ENCODE assay signal across 10 cellular contexts in genomic region chr11:74492084-74492483, GRCh38. TPM values are rescaled to one million over a fixed set of nuclear protein-coding genes. Genes with fewer than 3 reads are reported as not detected.
DNase-seq lines count a peak whose midpoint lies in the region; ATAC-seq and TF ChIP-seq lines count a peak whose summit lies in the region.
"Had no signal": no experiment of that assay in that cellular context is flagged by ENCODE, and none has a peak within 500 bp of the region (broad histone marks: within the 10 kb centered on the region; RNA-seq: fewer than 3 reads in every experiment).

No MANE protein-coding gene starts in this region.

- H3K9ac ChIP-seq in skeletal muscle satellite cell (ENCODE audit: low read depth, low read length), result peak overlapping the region; percentile 92

- peaks cover 22% of the 10 kb centered on the region for H3K4me1 Mint-ChIP-seq in activated CD4-positive, alpha-beta T cell treated with anti-CD3 and anti-CD28 coated beads, Interleukin-2, amount 10 ng/mL, durations not matched to agents 7 days and 5 days
- peaks cover 13% of the 10 kb centered on the region for H3K4me1 Mint-ChIP-seq in chondrocyte (ENCODE audit: low read depth)

- H3K36me3 ChIP-seq in OCI-LY7 (ENCODE audit: insufficient read depth, low read length) (0 out of 2 replicates have a peak, but pooled peaks cover 7% of the 10 kb centered on the region), skeletal muscle satellite cell (ENCODE audit: insufficient read depth, low read length) (no peaks in the 10 kb centered on the region)

- H4K20me1 ChIP-seq in OCI-LY7 (ENCODE audit: insufficient read depth, low read length), result no peaks in the 10 kb centered on the region

- CTCF ChIA-PET in activated CD4-positive, alpha-beta T cell treated with anti-CD3 and anti-CD28 coated beads, Interleukin-2, amount 10 ng/mL, durations not matched to agents 7 days and 5 days (lab: Charles Lee), result interaction anchor here (0.7 to 1.1 kb wide), 2 partner anchors 17 to 876 kb away, joined by 3 to 4 read pairs; no protein-coding TSS in a partner anchor
- CTCF ChIA-PET in OCI-LY7 (lab: Charles Lee; ENCODE audit: unreplicated experiment), result no interaction called here

- H3K9me2 ChIP-seq in OCI-LY7 (ENCODE audit: insufficient read depth, low read length), result no peaks in the 10 kb centered on the region

- H3K9me3 Mint-ChIP-seq in activated CD4-positive, alpha-beta T cell treated with anti-CD3 and anti-CD28 coated beads, Interleukin-2, amount 10 ng/mL, durations not matched to agents 7 days and 5 days, result no peaks in the 10 kb centered on the region
- H3K9me3 Mint-ChIP-seq in chondrocyte (ENCODE audit: low read depth), result peaks cover 9% of the 10 kb centered on the region

- H3K4me3 Mint-ChIP-seq in activated CD4-positive, alpha-beta T cell treated with anti-CD3 and anti-CD28 coated beads, Interleukin-2, amount 10 ng/mL, durations not matched to agents 7 days and 5 days, result peak overlapping the region; percentile 77
- peak overlapping the region; percentile 80 for H3K4me3 Mint-ChIP-seq in chondrocyte (ENCODE audit: unreplicated experiment)

- peak overlapping the region; percentile 89 for H3K27ac Mint-ChIP-seq in activated CD4-positive, alpha-beta T cell treated with anti-CD3 and anti-CD28 coated beads, Interleukin-2, amount 10 ng/mL, durations not matched to agents 7 days and 5 days
- H3K27ac Mint-ChIP-seq in chondrocyte (ENCODE audit: unreplicated experiment), result no peak overlapping the region

- BruUV-seq in OCI-LY7 (replicated peaks; lab: Mats Ljungman, UMichigan), result no TSS peak

- TF ChIP-seq CTCF in OCI-LY7 (conservative IDR thresholded peaks at IDR 0.05; ENCODE audit: low read length), result no peak
- TF ChIP-seq CTCF in chondrocyte (IDR thresholded peaks at IDR 0.05), result no peak

- ATAC-seq in GM21717 (IDR thresholded peaks at IDR 0.05; ENCODE audit: unreplicated experiment), result no peak

- H3K4me1 ChIP-seq in OCI-LY7 (ENCODE audit: insufficient read depth, low read length, poor library complexity, severe bottlenecking) (peaks cover 17% of the 10 kb centered on the region), skeletal muscle satellite cell (ENCODE audit: control insufficient read depth, insufficient read depth, low read length) (peaks cover 9% of the 10 kb centered on the region)

- H3K27ac ChIP-seq in OCI-LY7 (ENCODE audit: low read depth, low read length, poor library complexity, severe bottlenecking), result peak overlapping the region; percentile 90

- peak overlapping the region; percentile 27; the same call in 1 of the 2 replicates for H2AFZ ChIP-seq in OCI-LY7 (ENCODE audit: low read length)

- H3K27me3 ChIP-seq in skeletal muscle satellite cell (ENCODE audit: control insufficient read depth, insufficient read depth, low read length), result no peaks in the 10 kb centered on the region

- H3K4me3 ChIP-seq in OCI-LY7 (ENCODE audit: low read depth, low read length, poor library complexity, severe bottlenecking) (peak overlapping the region; percentile 83), skeletal muscle satellite cell (ENCODE audit: low read length) (peak overlapping the region; percentile 39)

- no peak for DNase-seq in activated CD4-positive, alpha-beta T cell treated with anti-CD3 and anti-CD28 coated beads, Interleukin-2, amount 10 ng/mL, durations not matched to agents 7 days and 5 days
- no peak for DNase-seq in activated CD4-positive, alpha-beta T cell treated with anti-CD3 and anti-CD28 coated beads for 4 hours
- no peak for DNase-seq in OCI-LY7 (ENCODE audit: low spot score)
- no peak for DNase-seq in chondrocyte (ENCODE audit: low spot score)
- no peak for DNase-seq in cerebellum (ENCODE audit: low spot score)
- no peak for DNase-seq in activated CD4-positive, CD25-positive, alpha-beta regulatory T cell treated with anti-CD3 and anti-CD28 coated beads, Interleukin-2, amount 50 U/mL, for 72 hours
- DNase-seq: NCI-H1436, SHP77 treated with DMSO at 0.1 percent for 48 hours had no signal

- H3K4me2 ChIP-seq in OCI-LY7 (ENCODE audit: low read length) (peak overlapping the region; percentile 58), skeletal muscle satellite cell (ENCODE audit: low read length) (peak overlapping the region; percentile 99)

- H3K79me2 ChIP-seq in OCI-LY7 (ENCODE audit: insufficient read depth, low read depth, low read length), result no peaks in the 10 kb centered on the region

- POLR2A ChIA-PET in activated CD4-positive, alpha-beta T cell treated with anti-CD3 and anti-CD28 coated beads, Interleukin-2, amount 10 ng/mL, durations not matched to agents 7 days and 5 days (lab: Charles Lee), result no interaction called here
- POLR2A ChIA-PET in OCI-LY7 (lab: Charles Lee), result interaction anchor here (1.2 kb wide), 1 partner anchor 100 kb away, joined by 4 read pairs; the partner anchor contains the start of gene POLD3

- no peaks in the 10 kb centered on the region for H3K27me3 Mint-ChIP-seq in activated CD4-positive, alpha-beta T cell treated with anti-CD3 and anti-CD28 coated beads, Interleukin-2, amount 10 ng/mL, durations not matched to agents 7 days and 5 days
- H3K27me3 Mint-ChIP-seq in chondrocyte (ENCODE audit: low read depth), result no peaks in the 10 kb centered on the region

- intact Hi-C loops in OCI-LY7 (cut with micrococcal nuclease; ENCODE audit: unreplicated experiment), result loop anchor here (5.0 kb wide), 1 partner anchor 510 kb away; the partner anchor contains the start of gene UCP2

- peaks cover 3% of the 10 kb centered on the region for H3K36me3 Mint-ChIP-seq in activated CD4-positive, alpha-beta T cell treated with anti-CD3 and anti-CD28 coated beads, Interleukin-2, amount 10 ng/mL, durations not matched to agents 7 days and 5 days (ENCODE audit: low read depth)
- H3K36me3 Mint-ChIP-seq in chondrocyte (ENCODE audit: low read depth), result peaks cover 10% of the 10 kb centered on the region

- peaks cover 6% of the 10 kb centered on the region; the same call in 1 of the 2 replicates for H3K9me3 ChIP-seq in OCI-LY7 (ENCODE audit: low read length)
- no peaks in the 10 kb centered on the region for H3K9me3 ChIP-seq in skeletal muscle satellite cell (replicated peaks; ENCODE audit: low read length)

RNA-seq across cellular contexts. Expression of gene LIPT2, which starts 1.4 kb away (rescaled TPM):
- total RNA-seq in activated CD4-positive, alpha-beta T cell treated with anti-CD3 and anti-CD28 coated beads, Interleukin-2, amount 10 ng/mL, durations not matched to agents 7 days and 5 days, result 1 to 10 TPM; 3.0 to 3.1 TPM
- 11.8 and 14.3 TPM in 2 replicates for total RNA-seq in OCI-LY7 (2014; rRNA removed; shearing (Covaris generic))
- 10.9 TPM in 2 replicates for total RNA-seq in OCI-LY7 (2022)
- 1.4 to 2.3 TPM (median 1.7 TPM) in 3 replicates for total RNA-seq in chondrocyte
- 1.1 and 1.5 TPM in 2 replicates for total RNA-seq in skeletal muscle satellite cell (2012; rRNA removed)
- total RNA-seq in cerebellum, result 2.7 TPM

RNA-seq across cellular contexts. Expression of gene KCNE3, which starts 24.7 kb away (rescaled TPM):
- not detected for total RNA-seq in activated CD4-positive, alpha-beta T cell treated with anti-CD3 and anti-CD28 coated beads, Interleukin-2, amount 10 ng/mL, durations not matched to agents 7 days and 5 days
- not detected in 2 replicates for total RNA-seq in OCI-LY7 (2014; rRNA removed; shearing (Covaris generic))
- total RNA-seq in OCI-LY7 (2022), result not detected in 2 replicates
- 0.46 to 0.72 TPM in 2 of 3 replicates, not detected in the other for total RNA-seq in chondrocyte
- total RNA-seq in skeletal muscle satellite cell (2012; rRNA removed), result under 0.01 and 0.22 TPM in 2 replicates
- 1.5 TPM for total RNA-seq in cerebellum
